1 cellular context compared by ENCODE assay signal in genomic region chr3:138933981-138934691, GRCh38.
TF ChIP-seq lines count a peak whose summit lies in the region.

No MANE protein-coding gene starts in this region.

TF ChIP-seq in K562, 482 proteins besides CTCF, POLR2A, EP300 and RAD21:
- peak; percentile 72 for TF ChIP-seq BCOR (IDR thresholded peaks at IDR 0.05)
- peak; percentile 31 for TF ChIP-seq BRD9 (IDR thresholded peaks at IDR 0.05; ENCODE audit: low read depth, partially characterized antibody)
- no peak for TF ChIP-seq SIX5 (IDR thresholded peaks at IDR 0.05; ENCODE audit: borderline replicate concordance in 1 of 2, insufficient read depth in 1 of 2, low read depth in 1 of 2, low read length in 2 of 2)
- no peak for TF ChIP-seq SMAD4 (CRISPR knock-in tag; conservative IDR thresholded peaks at IDR 0.05)
- TF ChIP-seq, protein P1, sequence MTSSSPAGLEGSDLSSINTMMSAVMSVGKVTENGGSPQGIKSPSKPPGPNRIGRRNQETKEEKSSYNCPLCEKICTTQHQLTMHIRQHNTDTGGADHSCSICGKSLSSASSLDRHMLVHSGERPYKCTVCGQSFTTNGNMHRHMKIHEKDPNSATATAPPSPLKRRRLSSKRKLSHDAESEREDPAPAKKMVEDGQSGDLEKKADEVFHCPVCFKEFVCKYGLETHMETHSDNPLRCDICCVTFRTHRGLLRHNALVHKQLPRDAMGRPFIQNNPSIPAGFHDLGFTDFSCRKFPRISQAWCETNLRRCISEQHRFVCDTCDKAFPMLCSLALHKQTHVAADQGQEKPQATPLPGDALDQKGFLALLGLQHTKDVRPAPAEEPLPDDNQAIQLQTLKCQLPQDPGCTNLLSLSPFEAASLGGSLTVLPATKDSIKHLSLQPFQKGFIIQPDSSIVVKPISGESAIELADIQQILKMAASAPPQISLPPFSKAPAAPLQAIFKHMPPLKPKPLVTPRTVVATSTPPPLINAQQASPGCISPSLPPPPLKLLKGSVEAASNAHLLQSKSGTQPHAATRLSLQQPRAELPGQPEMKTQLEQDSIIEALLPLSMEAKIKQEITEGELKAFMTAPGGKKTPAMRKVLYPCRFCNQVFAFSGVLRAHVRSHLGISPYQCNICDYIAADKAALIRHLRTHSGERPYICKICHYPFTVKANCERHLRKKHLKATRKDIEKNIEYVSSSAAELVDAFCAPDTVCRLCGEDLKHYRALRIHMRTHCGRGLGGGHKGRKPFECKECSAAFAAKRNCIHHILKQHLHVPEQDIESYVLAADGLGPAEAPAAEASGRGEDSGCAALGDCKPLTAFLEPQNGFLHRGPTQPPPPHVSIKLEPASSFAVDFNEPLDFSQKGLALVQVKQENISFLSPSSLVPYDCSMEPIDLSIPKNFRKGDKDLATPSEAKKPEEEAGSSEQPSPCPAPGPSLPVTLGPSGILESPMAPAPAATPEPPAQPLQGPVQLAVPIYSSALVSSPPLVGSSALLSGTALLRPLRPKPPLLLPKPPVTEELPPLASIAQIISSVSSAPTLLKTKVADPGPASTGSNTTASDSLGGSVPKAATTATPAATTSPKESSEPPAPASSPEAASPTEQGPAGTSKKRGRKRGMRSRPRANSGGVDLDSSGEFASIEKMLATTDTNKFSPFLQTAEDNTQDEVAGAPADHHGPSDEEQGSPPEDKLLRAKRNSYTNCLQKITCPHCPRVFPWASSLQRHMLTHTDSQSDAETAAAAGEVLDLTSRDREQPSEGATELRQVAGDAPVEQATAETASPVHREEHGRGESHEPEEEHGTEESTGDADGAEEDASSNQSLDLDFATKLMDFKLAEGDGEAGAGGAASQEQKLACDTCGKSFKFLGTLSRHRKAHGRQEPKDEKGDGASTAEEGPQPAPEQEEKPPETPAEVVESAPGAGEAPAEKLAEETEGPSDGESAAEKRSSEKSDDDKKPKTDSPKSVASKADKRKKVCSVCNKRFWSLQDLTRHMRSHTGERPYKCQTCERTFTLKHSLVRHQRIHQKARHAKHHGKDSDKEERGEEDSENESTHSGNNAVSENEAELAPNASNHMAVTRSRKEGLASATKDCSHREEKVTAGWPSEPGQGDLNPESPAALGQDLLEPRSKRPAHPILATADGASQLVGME (CRISPR knock-in tag; IDR thresholded peaks at IDR 0.05) = no peak
- no peak for TF ChIP-seq DDX20 (tag; IDR thresholded peaks at IDR 0.05; ENCODE audit: low read depth)
- no peak for TF ChIP-seq POLR3G (IDR thresholded peaks at IDR 0.05; ENCODE audit: extremely low read depth, insufficient read length, insufficient replicate concordance)
- TF ChIP-seq KDM1A (IDR thresholded peaks at IDR 0.05) = 0 out of 4 replicates have a peak, but pooled peaks of 1 of the 2 experiments have one; percentile 11
- no peak for TF ChIP-seq POLR2G (IDR thresholded peaks at IDR 0.05; ENCODE audit: low read depth, low read length)
- no peak for TF ChIP-seq ZNF436 (CRISPR knock-in tag; IDR thresholded peaks at IDR 0.05)
- TF ChIP-seq HOXB6 (CRISPR knock-in tag; IDR thresholded peaks at IDR 0.05; ENCODE audit: borderline replicate concordance) = no peak
- peak; percentile 71 for TF ChIP-seq RBM25 (IDR thresholded peaks at IDR 0.05; ENCODE audit: low read depth, low read length, severe bottlenecking)
- no peak for TF ChIP-seq MYNN (IDR thresholded peaks at IDR 0.05)
- TF ChIP-seq MYNN (CRISPR knock-in tag; IDR thresholded peaks at IDR 0.05) = no peak
